In the genomic region with DNA sequence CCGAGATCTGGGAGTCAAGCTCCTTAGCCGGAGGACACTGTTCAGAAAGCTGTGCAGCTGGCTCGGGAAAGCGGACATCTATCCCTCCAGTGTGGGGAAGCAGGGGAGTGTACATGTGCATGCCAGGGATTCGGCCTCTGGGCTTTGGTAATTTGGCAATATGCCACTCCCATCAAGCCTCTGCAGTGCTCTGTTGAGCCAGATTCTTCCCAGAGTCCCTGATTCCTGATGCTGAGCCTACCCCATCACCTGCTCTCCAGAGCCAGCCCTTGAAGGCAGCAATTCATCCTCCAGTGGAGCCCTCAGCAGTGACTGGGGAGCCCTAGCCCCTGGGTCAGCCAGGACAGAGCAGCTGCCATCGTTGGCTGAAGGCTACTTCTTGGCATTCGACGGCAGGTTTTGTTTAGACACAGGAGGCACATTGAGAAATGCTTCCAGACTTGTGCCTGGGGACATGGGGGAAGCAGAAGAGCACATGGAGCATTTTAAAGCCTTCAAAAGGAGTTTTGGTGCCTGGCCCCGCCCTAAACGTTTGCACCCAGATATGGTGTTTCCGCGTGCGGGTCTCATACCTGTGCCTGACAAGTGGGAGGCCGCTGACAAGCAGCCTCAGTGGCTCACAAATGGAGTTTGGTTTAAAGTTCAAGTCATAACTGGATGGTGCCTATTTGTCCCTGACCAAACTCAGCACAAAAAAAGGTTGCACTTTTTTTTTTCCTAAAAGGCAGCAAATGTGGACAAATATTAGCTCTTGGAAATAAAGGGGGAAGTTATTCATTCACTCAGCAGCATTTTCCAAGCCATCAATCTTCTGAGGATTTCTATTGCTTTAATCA, we compare ENCODE assay signal across 20 cellular contexts.
A peak's percentile ranks its signal among the peaks of the same experiment; 100 is the strongest.
DNase-seq lines count a peak whose midpoint lies in the region; ATAC-seq and TF ChIP-seq lines count a peak whose summit lies in the region.
"Had no signal": no experiment of that assay in that cellular context is flagged by ENCODE, and none has a peak within 500 bp of the region (broad histone marks: within the 10 kb centered on the region; RNA-seq: fewer than 3 reads in every experiment).

No MANE protein-coding gene starts in this region.

- H3K27ac Mint-ChIP-seq in nephron: peak overlapping the region in 2 of 3 experiments; percentile 11 to 75
- no peak overlapping the region for H3K27ac Mint-ChIP-seq in activated T-helper 2 cell treated with anti-CD3 and anti-CD28 coated beads, Interferon-gamma antibody, Interleukin-2, Interleukin-4, amounts not matched to agents 10 μg/mL and 5 μg/mL and 100 μg/mL, durations not matched to agents 14 hours and 24 hours and 36 hours
- H3K27ac Mint-ChIP-seq: T-helper 1 cell treated with Interleukin-12 subunit alpha and Interleukin-12 subunit beta and Interleukin-4 antibody, amounts not matched to agents 30 μg/mL and 1 μg/mL, for 36 hours had no signal

- no peaks in the 10 kb centered on the region for H3K79me2 ChIP-seq in SK-N-SH (ENCODE audit: insufficient read depth)

- H3K27me3 ChIP-seq in right cardiac atrium (ENCODE audit: control insufficient read depth, insufficient read depth): no peaks in the 10 kb centered on the region
- H3K27me3 ChIP-seq in SK-N-SH (ENCODE audit: insufficient read depth): no peaks in the 10 kb centered on the region

- no peaks in the 10 kb centered on the region for H3K9me2 ChIP-seq in SK-N-SH

- H3K9ac ChIP-seq in SK-N-SH: no peak overlapping the region
- H3K9ac ChIP-seq: GM23248 had no signal

- POLR2A ChIA-PET in SK-N-SH (lab: Yijun Ruan, JAX): interaction anchor here (0.6 kb wide), 1 partner anchor 100 kb away, joined by 3 read pairs; no protein-coding TSS in a partner anchor

- DNase-seq in Right ventricle myocardium inferior (ENCODE audit: missing footprints) (no peak), right cardiac atrium (no peak), SK-N-SH (peak; percentile 87), NOMO-1 treated with dmso at 0.1 percent for 144 hours (lab: John Stamatoyannopoulos, UW; ENCODE audit: unreplicated experiment) (no peak), T-helper 9 cell (no peak)
- DNase-seq in activated T-helper 2 cell treated with anti-CD3 and anti-CD28 coated beads, Interferon-gamma antibody, Interleukin-2, Interleukin-4, amounts not matched to agents 10 μg/mL and 5 μg/mL and 100 μg/mL, durations not matched to agents 14 hours and 24 hours and 36 hours (ENCODE audit: low spot score): no peak
- DNase-seq: AML-193, COR-L47, EL, GM23248, HCEC 1CT, NCI-H1417 treated with DMSO at 0.1 percent for 48 hours, NCI-H1930, NCI-H2171, NCI-H446 treated with DMSO at 0.1 percent for 48 hours, NCI-H69, OCI-M1, SHP77 treated with DMSO at 0.1 percent for 48 hours had no signal

- H3K4me2 ChIP-seq in SK-N-SH: no peak overlapping the region

- H3K4me3 Mint-ChIP-seq in nephron: no peak overlapping the region
- H3K4me3 Mint-ChIP-seq in activated T-helper 2 cell treated with anti-CD3 and anti-CD28 coated beads, Interferon-gamma antibody, Interleukin-2, Interleukin-4, amounts not matched to agents 10 μg/mL and 5 μg/mL and 100 μg/mL, durations not matched to agents 14 hours and 24 hours and 36 hours (ENCODE audit: low read depth): no peak overlapping the region
- H3K4me3 Mint-ChIP-seq: T-helper 1 cell treated with Interleukin-12 subunit alpha and Interleukin-12 subunit beta and Interleukin-4 antibody, amounts not matched to agents 30 μg/mL and 1 μg/mL, for 36 hours had no signal

- H3K36me3 ChIP-seq in SK-N-SH (replicated peaks in 1 of 2; ENCODE audit: control insufficient read depth in 1 of 2, insufficient read depth in 2 of 2, low read length in 1 of 2): no peaks in the 10 kb centered on the region

- peak in 1 of 2 experiments; percentile 85; a peak in 2 of 4 replicates for TF ChIP-seq EP300 in SK-N-SH (IDR thresholded peaks at IDR 0.05; ENCODE audit: borderline replicate concordance in 1 of 2, low read depth in 1 of 2, low read length in 1 of 2)

- H3K27me3 Mint-ChIP-seq in nephron (ENCODE audit: low read depth): peaks cover 3% of the 10 kb centered on the region
- H3K27me3 Mint-ChIP-seq in activated T-helper 2 cell treated with anti-CD3 and anti-CD28 coated beads, Interferon-gamma antibody, Interleukin-2, Interleukin-4, amounts not matched to agents 10 μg/mL and 5 μg/mL and 100 μg/mL, durations not matched to agents 14 hours and 24 hours and 36 hours (ENCODE audit: low read depth): no peaks in the 10 kb centered on the region

- no peaks in the 10 kb centered on the region for H3K9me3 Mint-ChIP-seq in nephron
- no peaks in the 10 kb centered on the region for H3K9me3 Mint-ChIP-seq in activated T-helper 2 cell treated with anti-CD3 and anti-CD28 coated beads, Interferon-gamma antibody, Interleukin-2, Interleukin-4, amounts not matched to agents 10 μg/mL and 5 μg/mL and 100 μg/mL, durations not matched to agents 14 hours and 24 hours and 36 hours
- H3K9me3 Mint-ChIP-seq: T-helper 1 cell treated with Interleukin-12 subunit alpha and Interleukin-12 subunit beta and Interleukin-4 antibody, amounts not matched to agents 30 μg/mL and 1 μg/mL, for 36 hours had no signal

- H3K9me3 ChIP-seq in right cardiac atrium (ENCODE audit: control insufficient read depth, low read length) (no peaks in the 10 kb centered on the region), SK-N-SH (no peaks in the 10 kb centered on the region)

- H3K4me1 ChIP-seq in right cardiac atrium (ENCODE audit: control insufficient read depth, insufficient read depth, low read length) (no peaks in the 10 kb centered on the region), SK-N-SH (ENCODE audit: control insufficient read depth in 1 of 2, insufficient read depth in 2 of 2, low read depth in 1 of 2, low read length in 1 of 2) (peaks cover 0 to 26% of the 10 kb centered on the region in 2 experiments; a peak in 2 of 4 replicates)

- peak; percentile 7 for ATAC-seq in Right ventricle myocardium inferior
- ATAC-seq in right cardiac atrium: no peak

- intact Hi-C loops in Right ventricle myocardium inferior (cut with DNase I): no loop called here
- intact Hi-C loops in right cardiac atrium (cut with DNase I): no loop called here
- intact Hi-C loops in activated T-helper 2 cell treated with anti-CD3 and anti-CD28 coated beads, Interferon-gamma antibody, Interleukin-2, Interleukin-4, amounts not matched to agents 10 μg/mL and 5 μg/mL and 100 μg/mL, durations not matched to agents 14 hours and 24 hours and 36 hours (cut with micrococcal nuclease): no loop called here

- H3K27ac ChIP-seq in right cardiac atrium (ENCODE audit: low read length): no peak overlapping the region
- H3K27ac ChIP-seq in SK-N-SH (ENCODE audit: low read depth in 2 of 2, low read length in 1 of 2): peak overlapping the region in 1 of 2 experiments; percentile 73; a peak in 2 of 4 replicates
- H3K27ac ChIP-seq: GM23248 had no signal

- no peaks in the 10 kb centered on the region for H3K4me1 Mint-ChIP-seq in nephron
- H3K4me1 Mint-ChIP-seq in activated T-helper 2 cell treated with anti-CD3 and anti-CD28 coated beads, Interferon-gamma antibody, Interleukin-2, Interleukin-4, amounts not matched to agents 10 μg/mL and 5 μg/mL and 100 μg/mL, durations not matched to agents 14 hours and 24 hours and 36 hours (ENCODE audit: low read depth): no peaks in the 10 kb centered on the region

- no peak overlapping the region for H2AFZ ChIP-seq in SK-N-SH (ENCODE audit: low read depth)
- H2AFZ ChIP-seq: GM23248 had no signal

- 55% methylated on average over 14 of the region's 14 CpGs for WGBS in right cardiac atrium
- 26% methylated on average over 13 of the region's 14 CpGs for WGBS in SK-N-SH (ENCODE audit: low lambda C conversion rate)

- CTCF ChIA-PET in SK-N-SH (lab: Yijun Ruan, JAX): interaction anchor here (0.6 to 1.4 kb wide), 9 partner anchors 10 to 892 kb away, joined by 3 to 4 read pairs (median 3); partner anchors contain the start of gene MYCN

- peak; percentile 46; the same call in 1 of the 2 replicates for TF ChIP-seq RAD21 in SK-N-SH (IDR thresholded peaks at IDR 0.05; ENCODE audit: low read length)

- H4K20me1 ChIP-seq in SK-N-SH (ENCODE audit: insufficient read depth): no peaks in the 10 kb centered on the region

- no peaks in the 10 kb centered on the region for H3K36me3 Mint-ChIP-seq in nephron (ENCODE audit: low read depth)
- H3K36me3 Mint-ChIP-seq in activated T-helper 2 cell treated with anti-CD3 and anti-CD28 coated beads, Interferon-gamma antibody, Interleukin-2, Interleukin-4, amounts not matched to agents 10 μg/mL and 5 μg/mL and 100 μg/mL, durations not matched to agents 14 hours and 24 hours and 36 hours (ENCODE audit: low read depth): no peaks in the 10 kb centered on the region

- H3K4me3 ChIP-seq in right cardiac atrium (ENCODE audit: low read length) (no peak overlapping the region), SK-N-SH (ENCODE audit: low read depth in 2 of 2, low read length in 1 of 2) (no peak overlapping the region)
- H3K4me3 ChIP-seq: GM23248 had no signal

- TF ChIP-seq CTCF in SK-N-SH (IDR thresholded peaks at IDR 0.05) (no peak), nephron (IDR thresholded peaks at IDR 0.05; ENCODE audit: unreplicated experiment in 3 of 3) (no peak)

- no peaks in the 10 kb centered on the region for H3F3A ChIP-seq in SK-N-SH (replicated peaks; ENCODE audit: insufficient read depth)

TF ChIP-seq in SK-N-SH, 30 proteins besides CTCF, POLR2A, EP300 and RAD21 (continues in another document):
- TF ChIP-seq ELF1 (IDR thresholded peaks at IDR 0.05) (no peak), RFX5 (IDR thresholded peaks at IDR 0.05; ENCODE audit: low read length) (no peak)
- TF ChIP-seq, protein P1, sequence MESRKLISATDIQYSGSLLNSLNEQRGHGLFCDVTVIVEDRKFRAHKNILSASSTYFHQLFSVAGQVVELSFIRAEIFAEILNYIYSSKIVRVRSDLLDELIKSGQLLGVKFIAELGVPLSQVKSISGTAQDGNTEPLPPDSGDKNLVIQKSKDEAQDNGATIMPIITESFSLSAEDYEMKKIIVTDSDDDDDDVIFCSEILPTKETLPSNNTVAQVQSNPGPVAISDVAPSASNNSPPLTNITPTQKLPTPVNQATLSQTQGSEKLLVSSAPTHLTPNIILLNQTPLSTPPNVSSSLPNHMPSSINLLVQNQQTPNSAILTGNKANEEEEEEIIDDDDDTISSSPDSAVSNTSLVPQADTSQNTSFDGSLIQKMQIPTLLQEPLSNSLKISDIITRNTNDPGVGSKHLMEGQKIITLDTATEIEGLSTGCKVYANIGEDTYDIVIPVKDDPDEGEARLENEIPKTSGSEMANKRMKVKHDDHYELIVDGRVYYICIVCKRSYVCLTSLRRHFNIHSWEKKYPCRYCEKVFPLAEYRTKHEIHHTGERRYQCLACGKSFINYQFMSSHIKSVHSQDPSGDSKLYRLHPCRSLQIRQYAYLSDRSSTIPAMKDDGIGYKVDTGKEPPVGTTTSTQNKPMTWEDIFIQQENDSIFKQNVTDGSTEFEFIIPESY (IDR thresholded peaks at IDR 0.05; ENCODE audit: borderline replicate concordance, low read depth): no peak
